In the genomic region with DNA sequence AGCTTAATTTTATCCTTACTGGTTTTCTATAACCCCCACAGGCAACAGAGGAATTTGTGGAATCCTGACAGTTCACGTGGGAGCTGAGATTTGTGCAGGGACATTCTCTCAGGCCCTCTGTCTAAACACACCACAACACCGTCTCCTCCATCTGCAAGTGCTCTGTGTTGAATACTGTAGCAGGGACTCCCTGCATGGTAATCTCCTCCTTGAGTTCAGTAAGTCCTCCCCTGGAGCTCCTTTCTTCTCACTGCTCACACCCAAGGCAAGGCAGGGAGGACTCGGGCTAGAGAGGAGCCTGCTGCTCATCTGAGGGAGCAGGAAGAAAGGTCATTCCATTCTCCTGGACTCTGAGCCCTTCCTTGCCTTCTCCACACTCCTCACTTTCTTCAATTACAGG, we compare ENCODE assay signal across 20 cellular contexts.
A peak's percentile ranks its signal among the peaks of the same experiment; 100 is the strongest.
DNase-seq lines count a peak whose midpoint lies in the region; ATAC-seq, FAIRE-seq and TF ChIP-seq lines count a peak whose summit lies in the region.
"Had no signal": no experiment of that assay in that cellular context is flagged by ENCODE, and none has a peak within 500 bp of the region (broad histone marks: within the 10 kb centered on the region; RNA-seq: fewer than 3 reads in every experiment).

No MANE protein-coding gene starts in this region.

- H3K36me3 ChIP-seq in kidney (ENCODE audit: control insufficient read depth in 1 of 2, insufficient read depth in 2 of 2, low read length in 2 of 2) (no peaks in the 10 kb centered on the region), Peyer's patch (no peaks in the 10 kb centered on the region)
- H3K36me3 ChIP-seq: BLaER1 had no signal

- peak; percentile 74 for ATAC-seq in WTC11

- peak overlapping the region; percentile 3 for H3K27ac ChIP-seq in AG04450 (ENCODE audit: low read depth, low read length)
- no peak overlapping the region for H3K27ac ChIP-seq in kidney (ENCODE audit: low read depth in 2 of 2, low read length in 2 of 2)
- no peak overlapping the region for H3K27ac ChIP-seq in Peyer's patch
- H3K27ac ChIP-seq: 22Rv1, BLaER1, GM23248, HL-60 had no signal

- POLR2A ChIA-PET in AG04450 (lab: Yijun Ruan, JAX) (no interaction called here), WTC11 (lab: Charles Lee) (no interaction called here)

- no peak for TF ChIP-seq POLR2A in Peyer's patch (IDR thresholded peaks at IDR 0.05)

- H3K9me3 ChIP-seq in AG04450 (ENCODE audit: control insufficient read depth, insufficient read depth, low read length): no peaks in the 10 kb centered on the region
- H3K9me3 ChIP-seq in kidney (ENCODE audit: control insufficient read depth in 1 of 2, low read length in 2 of 2): no peaks in the 10 kb centered on the region
- H3K9me3 ChIP-seq in Peyer's patch: no peaks in the 10 kb centered on the region
- H3K9me3 ChIP-seq: Caco-2 had no signal

- H3K9me3 Mint-ChIP-seq in WTC11 (peaks cover 5% of the 10 kb centered on the region), neural crest cell (peaks cover 6% of the 10 kb centered on the region)
- H3K9me3 Mint-ChIP-seq: HFFc6 had no signal

- no peak for FAIRE-seq in kidney (lab: Jason Lieb, UNC)

- H3K36me3 Mint-ChIP-seq in WTC11: no peaks in the 10 kb centered on the region
- H3K36me3 Mint-ChIP-seq in neural crest cell (ENCODE audit: low read depth): peaks cover 3% of the 10 kb centered on the region
- H3K36me3 Mint-ChIP-seq: CD8-positive, alpha-beta memory T cell had no signal

- H3K27me3 ChIP-seq in AG04450 (ENCODE audit: control insufficient read depth, insufficient read depth, low read length) (no peaks in the 10 kb centered on the region), Peyer's patch (no peaks in the 10 kb centered on the region)
- H3K27me3 ChIP-seq: BLaER1 had no signal

- H3K4me1 Mint-ChIP-seq in WTC11 (peaks cover 7% of the 10 kb centered on the region; the same call in 1 of the 2 replicates), neural crest cell (peaks cover 9% of the 10 kb centered on the region)
- H3K4me1 Mint-ChIP-seq: CD8-positive, alpha-beta memory T cell had no signal

- TF ChIP-seq CTCF in AG04450 (IDR thresholded peaks at IDR 0.05; ENCODE audit: low read depth, low read length) (no peak), WTC11 (IDR thresholded peaks at IDR 0.05) (no peak), neural crest cell (conservative IDR thresholded peaks at IDR 0.05) (no peak), kidney (IDR thresholded peaks at IDR 0.05; ENCODE audit: borderline replicate concordance, extremely low read depth, insufficient read depth) (no peak), Peyer's patch (IDR thresholded peaks at IDR 0.05) (no peak)

- peak overlapping the region; percentile 54 for H3K27ac Mint-ChIP-seq in WTC11
- peak overlapping the region; percentile 71 for H3K27ac Mint-ChIP-seq in neural crest cell (ENCODE audit: unreplicated experiment)
- H3K27ac Mint-ChIP-seq: CD8-positive, alpha-beta memory T cell; HFFc6 had no signal

- intact Hi-C loops in kidney (cut with DNase I): no loop called here

- DNase-seq in AG04450 (ENCODE audit: low read depth, low spot score): no peak
- no peak for DNase-seq in WTC11 (ENCODE audit: low spot score)
- peak; percentile 12 for DNase-seq in iPS-NIHi11 (ENCODE audit: low spot score)
- DNase-seq in neural crest cell (ENCODE audit: low read depth, low spot score): no peak
- no peak for DNase-seq in kidney
- no peak for DNase-seq in GM19238 (ENCODE audit: insufficient read length, low spot score)
- no peak for DNase-seq in GOT3 (lab: John Stamatoyannopoulos, UW)
- DNase-seq in Peyer's patch: no peak
- DNase-seq: AML-193; Caco-2; CD8-positive, alpha-beta memory T cell; DND-41; GF-D8; GM23248; HCEC 1CT; HFFc6; IMR-90 had no signal

- H3K27me3 Mint-ChIP-seq in WTC11 (ENCODE audit: low read depth) (no peaks in the 10 kb centered on the region; the same call in 1 of the 2 replicates), neural crest cell (ENCODE audit: low read depth) (no peaks in the 10 kb centered on the region)

- H3K4me1 ChIP-seq in kidney (ENCODE audit: control insufficient read depth in 1 of 2, insufficient read depth in 1 of 2, low read depth in 1 of 2, low read length in 2 of 2) (no peaks in the 10 kb centered on the region), Peyer's patch (no peaks in the 10 kb centered on the region)
- H3K4me1 ChIP-seq: BLaER1, Caco-2 had no signal

- CTCF ChIA-PET in AG04450 (lab: Charles Lee) (no interaction called here), WTC11 (lab: Charles Lee) (no interaction called here)

- no peak overlapping the region for H3K4me3 Mint-ChIP-seq in WTC11
- no peak overlapping the region for H3K4me3 Mint-ChIP-seq in neural crest cell
- H3K4me3 Mint-ChIP-seq: CD8-positive, alpha-beta memory T cell; HFFc6 had no signal

- no peak overlapping the region for H3K9ac ChIP-seq in kidney (ENCODE audit: low read length in 2 of 2)
- H3K9ac ChIP-seq: BLaER1, GM23248 had no signal

- no peak overlapping the region for H3K4me3 ChIP-seq in AG04450 (ENCODE audit: low read depth, low read length)
- H3K4me3 ChIP-seq in kidney (ENCODE audit: low read length in 2 of 2): no peak overlapping the region
- no peak overlapping the region for H3K4me3 ChIP-seq in Peyer's patch
- H3K4me3 ChIP-seq: BLaER1, GM23248 had no signal

TF ChIP-seq in WTC11, 78 proteins besides CTCF, POLR2A, EP300 and RAD21:
- TF ChIP-seq NR2C2 (CRISPR knock-in tag; IDR thresholded peaks at IDR 0.05) (no peak), ZNF263 (CRISPR knock-in tag; IDR thresholded peaks at IDR 0.05; ENCODE audit: low read depth) (peak; percentile 74; the same call in 1 of the 2 replicates)
